ENCODE assay signal across 9 cellular contexts in genomic region chr14:73742520-73743238, GRCh38. TPM values are rescaled to one million over a fixed set of nuclear protein-coding genes. Genes with fewer than 3 reads are reported as not detected.
A peak's percentile ranks its signal among the peaks of the same experiment; 100 is the strongest.
DNase-seq lines count a peak whose midpoint lies in the region; ATAC-seq and TF ChIP-seq lines count a peak whose summit lies in the region.
"Had no signal": no experiment of that assay in that cellular context is flagged by ENCODE, and none has a peak within 500 bp of the region (broad histone marks: within the 10 kb centered on the region; RNA-seq: fewer than 3 reads in every experiment).

No MANE protein-coding gene starts in this region.

- CTCF ChIA-PET in HEK293 (lab: Yijun Ruan, JAX) = interaction anchor here (0.6 to 4.5 kb wide), 3 partner anchors 13 to 1967 kb away, joined by 3 to 27 read pairs (median 13); no protein-coding TSS in a partner anchor
- CTCF ChIA-PET in activated CD8-positive, alpha-beta T cell treated with anti-CD3 and anti-CD28 coated beads for 36 hours (lab: Charles Lee) = interaction anchor here (0.9 to 8.7 kb wide), 8 partner anchors 12 to 108 kb away, joined by 3 to 123 read pairs (median 6); a partner anchor contains a TSS

- peak; percentile 67 for DNase-seq in activated CD8-positive, alpha-beta T cell treated with anti-CD3 and anti-CD28 coated beads for 36 hours
- DNase-seq in islet precursor cell = peak; percentile 34
- DNase-seq in stimulated activated naive B cell treated with anti-CD40 and anti-IgM and Interleukin-4, amounts not matched to agents 10 μg/mL and 1 μg/mL and 100 μg/mL, for 72 hours = no peak
- DNase-seq in SJCRH30 = no peak
- DNase-seq in NCI-H1436 (lab: John Stamatoyannopoulos, UW) = no peak
- DNase-seq in GF-D8 (lab: John Stamatoyannopoulos, UW) = no peak
- DNase-seq in globus pallidus (ENCODE audit: low spot score) = no peak
- DNase-seq: NCI-H1930 had no signal

- no peak for TF ChIP-seq CTCF in HEK293 (tag by site-specific recombination; IDR thresholded peaks at IDR 0.05)
- TF ChIP-seq CTCF in activated CD8-positive, alpha-beta T cell treated with anti-CD3 and anti-CD28 coated beads for 36 hours (IDR thresholded peaks at IDR 0.05) = no peak

- no peaks in the 10 kb centered on the region for H3K27me3 Mint-ChIP-seq in activated CD8-positive, alpha-beta T cell treated with anti-CD3 and anti-CD28 coated beads for 36 hours
- H3K27me3 Mint-ChIP-seq in stimulated activated naive B cell treated with anti-CD40 and anti-IgM and Interleukin-4, amounts not matched to agents 10 μg/mL and 1 μg/mL and 100 μg/mL, for 72 hours = no peaks in the 10 kb centered on the region

- peaks cover 83% of the 10 kb centered on the region for H3K4me1 Mint-ChIP-seq in activated CD8-positive, alpha-beta T cell treated with anti-CD3 and anti-CD28 coated beads for 36 hours (ENCODE audit: low read depth)
- H3K4me1 Mint-ChIP-seq in stimulated activated naive B cell treated with anti-CD40 and anti-IgM and Interleukin-4, amounts not matched to agents 10 μg/mL and 1 μg/mL and 100 μg/mL, for 72 hours = peaks cover 75 to 90% of the 10 kb centered on the region in 2 donors

- H3K4me1 ChIP-seq in HEK293 (ENCODE audit: control insufficient read depth, insufficient read depth, low read length) = peaks cover 22% of the 10 kb centered on the region
- peaks cover 46% of the 10 kb centered on the region for H3K4me1 ChIP-seq in SJCRH30

- intact Hi-C loops in activated CD8-positive, alpha-beta T cell treated with anti-CD3 and anti-CD28 coated beads for 36 hours (cut with micrococcal nuclease) = loop anchor here (2.0 to 5.0 kb wide), 2 partner anchors 14 to 85 kb away; no protein-coding TSS in a partner anchor

- H3K4me3 ChIP-seq in HEK293 (ENCODE audit: low read depth, low read length) (no peak overlapping the region), SJCRH30 (no peak overlapping the region)

- peaks cover 2 to 28% of the 10 kb centered on the region in 2 experiments; a peak in 2 of 3 replicates for H3K36me3 ChIP-seq in HEK293 (ENCODE audit: control insufficient read depth in 2 of 2, insufficient read depth in 1 of 2, low read length in 2 of 2)
- peaks cover 20% of the 10 kb centered on the region; the same call in 1 of the 2 replicates for H3K36me3 ChIP-seq in SJCRH30

- POLR2A ChIA-PET in HEK293 (lab: Yijun Ruan, JAX) = interaction anchor here (1.4 to 1.7 kb wide), 2 partner anchors 11 to 17 kb away, joined by 4 to 5 read pairs; a partner anchor contains a TSS
- POLR2A ChIA-PET in activated CD8-positive, alpha-beta T cell treated with anti-CD3 and anti-CD28 coated beads for 36 hours (lab: Charles Lee) = interaction anchor here (0.5 to 12.2 kb wide), 12 partner anchors 8 to 144 kb away, joined by 3 to 236 read pairs (median 4); partner anchors contain the start of genes PTGR2 and ZNF410

- H3K27ac ChIP-seq in HEK293 (ENCODE audit: extremely low read depth, low read depth, low read length) (no peak overlapping the region), SJCRH30 (no peak overlapping the region)

- peak overlapping the region; percentile 98 for H3K27ac Mint-ChIP-seq in activated CD8-positive, alpha-beta T cell treated with anti-CD3 and anti-CD28 coated beads for 36 hours
- peak overlapping the region; percentile 95 for H3K27ac Mint-ChIP-seq in stimulated activated naive B cell treated with anti-CD40 and anti-IgM and Interleukin-4, amounts not matched to agents 10 μg/mL and 1 μg/mL and 100 μg/mL, for 72 hours

- peaks cover 12% of the 10 kb centered on the region for H3K36me3 Mint-ChIP-seq in activated CD8-positive, alpha-beta T cell treated with anti-CD3 and anti-CD28 coated beads for 36 hours (ENCODE audit: low read depth)
- peaks cover 20 to 34% of the 10 kb centered on the region in 2 donors for H3K36me3 Mint-ChIP-seq in stimulated activated naive B cell treated with anti-CD40 and anti-IgM and Interleukin-4, amounts not matched to agents 10 μg/mL and 1 μg/mL and 100 μg/mL, for 72 hours

- no peaks in the 10 kb centered on the region for H3K27me3 ChIP-seq in SJCRH30

- peak; percentile 38 for ATAC-seq in activated CD8-positive, alpha-beta T cell treated with anti-CD3 and anti-CD28 coated beads for 36 hours
- ATAC-seq in stimulated activated naive B cell treated with anti-CD40 and anti-IgM and Interleukin-4, amounts not matched to agents 10 μg/mL and 1 μg/mL and 100 μg/mL, for 72 hours (replicated peaks) = no peak

- H3K4me3 Mint-ChIP-seq in activated CD8-positive, alpha-beta T cell treated with anti-CD3 and anti-CD28 coated beads for 36 hours = peak overlapping the region; percentile 74
- H3K4me3 Mint-ChIP-seq in stimulated activated naive B cell treated with anti-CD40 and anti-IgM and Interleukin-4, amounts not matched to agents 10 μg/mL and 1 μg/mL and 100 μg/mL, for 72 hours = peak overlapping the region; percentile 63 to 81

- H3K9me3 ChIP-seq in HEK293 (ENCODE audit: control insufficient read depth, insufficient read depth, low read depth, low read length) (no peaks in the 10 kb centered on the region), SJCRH30 (replicated peaks) (no peaks in the 10 kb centered on the region)

- no peaks in the 10 kb centered on the region for H3K9me3 Mint-ChIP-seq in activated CD8-positive, alpha-beta T cell treated with anti-CD3 and anti-CD28 coated beads for 36 hours
- H3K9me3 Mint-ChIP-seq in stimulated activated naive B cell treated with anti-CD40 and anti-IgM and Interleukin-4, amounts not matched to agents 10 μg/mL and 1 μg/mL and 100 μg/mL, for 72 hours = no peaks in the 10 kb centered on the region

TF ChIP-seq in HEK293, 187 proteins besides CTCF, POLR2A, EP300 and RAD21:
- TF ChIP-seq ZNF311 (tag by site-specific recombination; IDR thresholded peaks at IDR 0.05; ENCODE audit: borderline replicate concordance) = no peak
- TF ChIP-seq ZSCAN23 (tag by site-specific recombination; IDR thresholded peaks at IDR 0.05) = no peak
- no peak for TF ChIP-seq ZSCAN30 (tag by site-specific recombination; IDR thresholded peaks at IDR 0.05)
- TF ChIP-seq GFI1B (tag by site-specific recombination; IDR thresholded peaks at IDR 0.05) = no peak
- no peak for TF ChIP-seq ZNF426 (tag by site-specific recombination; IDR thresholded peaks at IDR 0.05)
- 0 out of 2 replicates have a peak, but pooled peaks have one; percentile 7 for TF ChIP-seq ZFHX2 (tag by site-specific recombination; conservative IDR thresholded peaks at IDR 0.05)
- no peak for TF ChIP-seq ZNF433 (tag by site-specific recombination; IDR thresholded peaks at IDR 0.05; ENCODE audit: low read depth)
- no peak for TF ChIP-seq ZNF26 (tag by site-specific recombination; IDR thresholded peaks at IDR 0.05)
- TF ChIP-seq ZFP37 (tag by site-specific recombination; IDR thresholded peaks at IDR 0.05) = no peak

RNA-seq across cellular contexts. Expression of gene PNMA1, which starts 28.5 kb away (rescaled TPM):
- total RNA-seq in activated CD8-positive, alpha-beta T cell treated with anti-CD3 and anti-CD28 coated beads for 36 hours = 10 to 100 TPM; 22.9 to 24.1 TPM
- total RNA-seq in SJCRH30 (2014; rRNA removed; shearing (Covaris generic)) = 11.0 and 11.3 TPM in 2 replicates

Comparison
In these comparisons a context has a peak if more than half of its experiments do, and no peak if none do; other contexts are left out.
1. DNase-seq: peak in activated CD8-positive, alpha-beta T cell treated with anti-CD3 and anti-CD28 coated beads for 36 hours (single experiment) and islet precursor cell (single experiment); none in stimulated activated naive B cell treated with anti-CD40 and anti-IgM and Interleukin-4, amounts not matched to agents 10 μg/mL and 1 μg/mL and 100 μg/mL, for 72 hours (single experiment), SJCRH30 (0 of 2), NCI-H1436 (single experiment), GF-D8 (single experiment) and globus pallidus (single experiment).